21 cellular contexts compared by ENCODE assay signal in genomic region chrX:35090801-35091200, GRCh38.
DNase-seq lines count a peak whose midpoint lies in the region; ATAC-seq, FAIRE-seq and TF ChIP-seq lines count a peak whose summit lies in the region.
"Had no signal": no experiment of that assay in that cellular context is flagged by ENCODE, and none has a peak within 500 bp of the region (broad histone marks: within the 10 kb centered on the region; RNA-seq: fewer than 3 reads in every experiment).

No MANE protein-coding gene starts in this region.

- H4K8ac ChIP-seq in IMR-90 (ENCODE audit: low read depth in 2 of 2, low read length in 2 of 2) = no peak overlapping the region

- H3K4me3 ChIP-seq in AG04450 (ENCODE audit: low read depth, low read length) = no peak overlapping the region
- no peak overlapping the region for H3K4me3 ChIP-seq in IMR-90 (ENCODE audit: insufficient read depth, low read depth, low read length)
- H3K4me3 ChIP-seq in kidney (ENCODE audit: low read length in 2 of 2) = no peak overlapping the region
- no peak overlapping the region for H3K4me3 ChIP-seq in lower leg skin (ENCODE audit: low read depth, poor library complexity, severe bottlenecking)
- H3K4me3 ChIP-seq: BLaER1 treated with 17β-estradiol and CSF1 and Interleukin-3, amounts not matched to agents 10 nM and 100 nM; GM23338 had no signal

- no peak overlapping the region for H3K14ac ChIP-seq in IMR-90 (replicated peaks; ENCODE audit: low read depth, low read length)

- H3K27ac ChIP-seq in AG04450 (ENCODE audit: low read depth, low read length) = no peak overlapping the region
- H3K27ac ChIP-seq in IMR-90 (ENCODE audit: insufficient read depth, low read length) = no peak overlapping the region
- H3K27ac ChIP-seq in kidney (ENCODE audit: low read depth in 2 of 2, low read length in 2 of 2) = no peak overlapping the region
- H3K27ac ChIP-seq: BLaER1 treated with 17β-estradiol and CSF1 and Interleukin-3, amounts not matched to agents 10 nM and 100 nM had no signal

- H2AK9ac ChIP-seq in IMR-90 (replicated peaks; ENCODE audit: low read depth, low read length, poor library complexity) = no peak overlapping the region

- no peaks in the 10 kb centered on the region for H4K20me1 ChIP-seq in IMR-90 (ENCODE audit: insufficient read depth, low read length)
- H4K20me1 ChIP-seq: BLaER1 treated with 17β-estradiol and CSF1 and Interleukin-3, amounts not matched to agents 10 nM and 100 nM had no signal

- TF ChIP-seq CTCF in AG04450 (IDR thresholded peaks at IDR 0.05; ENCODE audit: low read depth, low read length) (no peak), IMR-90 (conservative IDR thresholded peaks at IDR 0.05; ENCODE audit: low read depth, low read length) (no peak), kidney (IDR thresholded peaks at IDR 0.05; ENCODE audit: borderline replicate concordance, extremely low read depth, insufficient read depth) (no peak), lower leg skin (IDR thresholded peaks at IDR 0.05) (no peak)

- no peak overlapping the region for H3K4me3 Mint-ChIP-seq in natural killer cell treated with Interleukin-12 subunit alpha and Interleukin-12 subunit beta and Interleukin-15 and Interleukin-18, amount 100 ng/mL, for 72 hours
- H3K4me3 Mint-ChIP-seq: CD14-positive monocyte; CD4-positive, alpha-beta T cell; CD8-positive, alpha-beta memory T cell; GM23338; H9 had no signal

- H2AK5ac ChIP-seq in IMR-90 (ENCODE audit: low read depth, low read length) = no peak overlapping the region

- no peaks in the 10 kb centered on the region for H3K9me1 ChIP-seq in IMR-90 (ENCODE audit: insufficient read depth, low read length)

- no peak overlapping the region for H4K91ac ChIP-seq in IMR-90 (ENCODE audit: insufficient read depth, low read depth, low read length)

- in situ Hi-C loops in IMR-90 (cut with MboI; ENCODE audit: low sequenced_read_pairs) = no loop called here

- H3K4ac ChIP-seq in IMR-90 (ENCODE audit: low read depth, low read length) = no peak overlapping the region

- peak; percentile 20 for DNase-seq in AG04450 (ENCODE audit: low read depth, low spot score)
- DNase-seq in IMR-90 = peak; percentile 55
- DNase-seq in kidney = no peak
- DNase-seq in natural killer cell treated with Interleukin-12 subunit alpha and Interleukin-12 subunit beta and Interleukin-15 and Interleukin-18, amount 100 ng/mL, for 72 hours (ENCODE audit: low spot score) = no peak
- DNase-seq in lower leg skin (ENCODE audit: low spot score in 2 of 2) = no peak
- DNase-seq in stimulated activated CD4-positive, alpha-beta T cell treated with anti-CD3 and anti-CD28 coated beads, Interleukin-2, amount 100 ng/mL, for 24 hours = no peak
- DNase-seq: 8988T; AML-193; BE2C; CD4-positive, alpha-beta T cell; CD8-positive, alpha-beta memory T cell; DMS53; DMS79 treated with DMSO at 0.1 percent for 48 hours; GF-D8; H9 had no signal

- H3K4me1 ChIP-seq in IMR-90 (ENCODE audit: control insufficient read depth, insufficient read depth, low read length) (no peaks in the 10 kb centered on the region), kidney (ENCODE audit: control insufficient read depth in 1 of 2, insufficient read depth in 1 of 2, low read depth in 1 of 2, low read length in 2 of 2) (no peaks in the 10 kb centered on the region)
- H3K4me1 ChIP-seq: BE2C; BLaER1 treated with 17β-estradiol and CSF1 and Interleukin-3, amounts not matched to agents 10 nM and 100 nM had no signal

- no peaks in the 10 kb centered on the region for H3K27me3 ChIP-seq in AG04450 (ENCODE audit: control insufficient read depth, insufficient read depth, low read length)
- no peaks in the 10 kb centered on the region for H3K27me3 ChIP-seq in IMR-90 (ENCODE audit: control insufficient read depth, insufficient read depth, low read length)
- H3K27me3 ChIP-seq: BE2C had no signal

- TF ChIP-seq POLR2A in IMR-90 (IDR thresholded peaks at IDR 0.05; ENCODE audit: low read depth, low read length) (no peak), lower leg skin (IDR thresholded peaks at IDR 0.05) (no peak)

- no peak overlapping the region for H2BK15ac ChIP-seq in IMR-90 (ENCODE audit: low read depth, low read length)

- no peak overlapping the region for H3K4me2 ChIP-seq in IMR-90 (ENCODE audit: low read depth, low read length)
- H3K4me2 ChIP-seq: BLaER1 treated with 17β-estradiol and CSF1 and Interleukin-3, amounts not matched to agents 10 nM and 100 nM; GM23338 had no signal

- peak; percentile 3 for FAIRE-seq in kidney (lab: Jason Lieb, UNC)
- FAIRE-seq: GM12891, GM18507 had no signal

- H2BK20ac ChIP-seq in IMR-90 (ENCODE audit: low read depth, low read length) = no peak overlapping the region

- no peak overlapping the region for H2BK5ac ChIP-seq in IMR-90 (ENCODE audit: low read depth, low read length, poor library complexity, severe bottlenecking)

- no peaks in the 10 kb centered on the region for H3K9me3 Mint-ChIP-seq in natural killer cell treated with Interleukin-12 subunit alpha and Interleukin-12 subunit beta and Interleukin-15 and Interleukin-18, amount 100 ng/mL, for 72 hours
- H3K9me3 Mint-ChIP-seq: GM23338 had no signal

- no peaks in the 10 kb centered on the region for H3K27me3 Mint-ChIP-seq in natural killer cell treated with Interleukin-12 subunit alpha and Interleukin-12 subunit beta and Interleukin-15 and Interleukin-18, amount 100 ng/mL, for 72 hours
- H3K27me3 Mint-ChIP-seq: CD4-positive, alpha-beta T cell had no signal

- no peaks in the 10 kb centered on the region for H3K79me1 ChIP-seq in IMR-90 (ENCODE audit: low read depth in 1 of 2, low read length in 2 of 2)

- no peak overlapping the region for H3K9ac ChIP-seq in IMR-90 (ENCODE audit: low read depth, low read length)
- H3K9ac ChIP-seq in kidney (ENCODE audit: low read length in 2 of 2) = no peak overlapping the region
- H3K9ac ChIP-seq: BLaER1 treated with 17β-estradiol and CSF1 and Interleukin-3, amounts not matched to agents 10 nM and 100 nM had no signal

- no peak overlapping the region for H3K23ac ChIP-seq in IMR-90 (ENCODE audit: low read depth, low read length)

- no peaks in the 10 kb centered on the region for H3K9me3 ChIP-seq in AG04450 (ENCODE audit: control insufficient read depth, insufficient read depth, low read length)
- H3K9me3 ChIP-seq in IMR-90 (ENCODE audit: control insufficient read depth, insufficient read depth, low read length) = peaks cover 3% of the 10 kb centered on the region
- H3K9me3 ChIP-seq in kidney (ENCODE audit: control insufficient read depth in 1 of 2, low read length in 2 of 2) = no peaks in the 10 kb centered on the region
- H3K9me3 ChIP-seq: BE2C had no signal

- H3K18ac ChIP-seq in IMR-90 (ENCODE audit: low read depth, low read length) = no peak overlapping the region

- H3K36me3 Mint-ChIP-seq in natural killer cell treated with Interleukin-12 subunit alpha and Interleukin-12 subunit beta and Interleukin-15 and Interleukin-18, amount 100 ng/mL, for 72 hours = no peaks in the 10 kb centered on the region
- H3K36me3 Mint-ChIP-seq: CD14-positive monocyte; CD8-positive, alpha-beta memory T cell had no signal

- ATAC-seq in IMR-90 (ENCODE audit: low read depth) = peak; percentile 75
- no peak for ATAC-seq in natural killer cell treated with Interleukin-12 subunit alpha and Interleukin-12 subunit beta and Interleukin-15 and Interleukin-18, amount 100 ng/mL, for 72 hours
- ATAC-seq: GM23338, HCT116 had no signal

- BruUV-seq in IMR-90 (replicated peaks; lab: Mats Ljungman, UMichigan) = no TSS peak

- no peak overlapping the region for H4K5ac ChIP-seq in IMR-90 (ENCODE audit: low read depth, low read length)

- no peak overlapping the region for H2BK120ac ChIP-seq in IMR-90 (ENCODE audit: low read depth, low read length)

- no peak overlapping the region for H2AFZ ChIP-seq in IMR-90 (replicated peaks; ENCODE audit: low read length, poor library complexity)
- H2AFZ ChIP-seq: GM23338 had no signal

- H3K36me3 ChIP-seq in IMR-90 (ENCODE audit: control insufficient read depth, insufficient read depth, low read length) (no peaks in the 10 kb centered on the region), kidney (ENCODE audit: control insufficient read depth in 1 of 2, insufficient read depth in 2 of 2, low read length in 2 of 2) (no peaks in the 10 kb centered on the region)
- H3K36me3 ChIP-seq: BE2C; BLaER1 treated with 17β-estradiol and CSF1 and Interleukin-3, amounts not matched to agents 10 nM and 100 nM had no signal

- no peak overlapping the region for H3K56ac ChIP-seq in IMR-90 (ENCODE audit: extremely low read depth, insufficient read depth, low read length)

- intact Hi-C loops in IMR-90 (cut with micrococcal nuclease) = loop anchor here (5.0 kb wide), 1 partner anchor 438 kb away; no protein-coding TSS in a partner anchor
- intact Hi-C loops in kidney (cut with DNase I) = no loop called here
- intact Hi-C loops in lower leg skin (cut with DNase I; ENCODE audit: low total_unique reads) = no loop called here

- no peaks in the 10 kb centered on the region for H3K4me1 Mint-ChIP-seq in natural killer cell treated with Interleukin-12 subunit alpha and Interleukin-12 subunit beta and Interleukin-15 and Interleukin-18, amount 100 ng/mL, for 72 hours (ENCODE audit: low read depth in 2 of 2)
- H3K4me1 Mint-ChIP-seq: CD14-positive monocyte; CD8-positive, alpha-beta memory T cell; GM23338; H9 had no signal

- CTCF ChIA-PET in AG04450 (lab: Charles Lee) (interaction anchor here (0.7 kb wide), 1 partner anchor 172 kb away, joined by 3 read pairs; no protein-coding TSS in a partner anchor), IMR-90 (lab: Yijun Ruan, JAX) (no interaction called here)

- dilution Hi-C loops in IMR-90 (cut with HindIII; ENCODE audit: low sequenced_read_pairs, unreplicated experiment) = no loop called here

- POLR2A ChIA-PET in AG04450 (lab: Yijun Ruan, JAX) (no interaction called here), IMR-90 (lab: Charles Lee; ENCODE audit: unreplicated experiment) (no interaction called here)

- H3K27ac Mint-ChIP-seq in natural killer cell treated with Interleukin-12 subunit alpha and Interleukin-12 subunit beta and Interleukin-15 and Interleukin-18, amount 100 ng/mL, for 72 hours = no peak overlapping the region
- H3K27ac Mint-ChIP-seq: CD14-positive monocyte; CD4-positive, alpha-beta T cell; CD8-positive, alpha-beta memory T cell; GM23338; H9 had no signal

- no peak for TF ChIP-seq RAD21 in IMR-90 (IDR thresholded peaks at IDR 0.05; ENCODE audit: low read length)

TF ChIP-seq in IMR-90, 13 proteins besides CTCF, POLR2A, EP300 and RAD21 (continues in another document):
- TF ChIP-seq, protein P1, sequence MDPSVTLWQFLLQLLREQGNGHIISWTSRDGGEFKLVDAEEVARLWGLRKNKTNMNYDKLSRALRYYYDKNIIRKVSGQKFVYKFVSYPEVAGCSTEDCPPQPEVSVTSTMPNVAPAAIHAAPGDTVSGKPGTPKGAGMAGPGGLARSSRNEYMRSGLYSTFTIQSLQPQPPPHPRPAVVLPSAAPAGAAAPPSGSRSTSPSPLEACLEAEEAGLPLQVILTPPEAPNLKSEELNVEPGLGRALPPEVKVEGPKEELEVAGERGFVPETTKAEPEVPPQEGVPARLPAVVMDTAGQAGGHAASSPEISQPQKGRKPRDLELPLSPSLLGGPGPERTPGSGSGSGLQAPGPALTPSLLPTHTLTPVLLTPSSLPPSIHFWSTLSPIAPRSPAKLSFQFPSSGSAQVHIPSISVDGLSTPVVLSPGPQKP (IDR thresholded peaks at IDR 0.05; ENCODE audit: borderline replicate concordance, low read depth, low read length) = no peak
- TF ChIP-seq RCOR1 (IDR thresholded peaks at IDR 0.05; ENCODE audit: insufficient replicate concordance, low read length) = no peak
- no peak for TF ChIP-seq CEBPB (IDR thresholded peaks at IDR 0.05; ENCODE audit: low read depth, low read length)

Comparison
In these comparisons a context has a peak if more than half of its experiments do, and no peak if none do; other contexts are left out.
1. DNase-seq: peak in AG04450 (single experiment) and IMR-90 (single experiment); none in kidney (single experiment), natural killer cell treated with Interleukin-12 subunit alpha and Interleukin-12 subunit beta and Interleukin-15 and Interleukin-18, amount 100 ng/mL, for 72 hours (single experiment), lower leg skin (0 of 2) and stimulated activated CD4-positive, alpha-beta T cell treated with anti-CD3 and anti-CD28 coated beads, Interleukin-2, amount 100 ng/mL, for 24 hours (0 of 2).